8 cellular contexts compared by ENCODE assay signal in genomic region chr19:35775298-35776101, GRCh38. TPM values are rescaled to one million over a fixed set of nuclear protein-coding genes. Genes with fewer than 3 reads are reported as not detected.
DNase-seq lines count a peak whose midpoint lies in the region; ATAC-seq, FAIRE-seq and TF ChIP-seq lines count a peak whose summit lies in the region.

ARHGAP33 (plus strand) TSS chr19:35775564; CDS start chr19:35775659, 95 bp downstream.

- TF ChIP-seq CTCF in WERI-Rb-1 (IDR thresholded peaks at IDR 0.05; ENCODE audit: low read depth, low read length) (no peak), mammary epithelial cell (conservative IDR thresholded peaks at IDR 0.05 in 1 of 2, IDR thresholded peaks at IDR 0.05 in 1 of 2; ENCODE audit: extremely low read depth in 1 of 2, insufficient read depth in 1 of 2, low read depth in 1 of 2, low read length in 2 of 2) (no peak)

- DNase-seq in AG08396 (ENCODE audit: low spot score) (peak; percentile 99), NCI-H2227 treated with DMSO at 0.1 percent for 48 hours (lab: John Stamatoyannopoulos, UW) (peak; percentile 100), WERI-Rb-1 (peak; percentile 99), mammary epithelial cell (peak; percentile 93), iPS-NIHi7 (ENCODE audit: extremely low spot score) (peak; percentile 97), small intestine (peak; percentile 98)

- H3K4me3 ChIP-seq in WERI-Rb-1 (ENCODE audit: low read depth, low read length) (peak within 1 kb of the TSS; percentile 78), mammary epithelial cell (replicated peaks in 1 of 3; ENCODE audit: insufficient read depth in 1 of 3, low read depth in 2 of 3, low read length in 3 of 3) (peak within 1 kb of the TSS; percentile 35 to 70 (median 68)), small intestine (ENCODE audit: low read depth in 1 of 2, low read length in 2 of 2) (peak within 1 kb of the TSS; percentile 75 to 76)

- H3K36me3 ChIP-seq in WERI-Rb-1 (peaks cover 34% of the 10 kb centered on the region), mammary epithelial cell (ENCODE audit: insufficient read depth, low read length) (no peaks in the 10 kb centered on the region), small intestine (ENCODE audit: control insufficient read depth in 2 of 2, insufficient read depth in 2 of 2, low read length in 2 of 2) (peaks cover 0 to 4% of the 10 kb centered on the region in 2 donors)

- H2AFZ ChIP-seq in mammary epithelial cell (ENCODE audit: low read depth, low read length), result peak within 1 kb of the TSS; percentile 85

- CTCF ChIA-PET in mammary epithelial cell (lab: Charles Lee; ENCODE audit: low non-redundant PET), result no interaction called here

- no peaks in the 10 kb centered on the region for H3K27me3 ChIP-seq in WERI-Rb-1 (ENCODE audit: insufficient read depth, low read depth, severe bottlenecking)
- no peaks in the 10 kb centered on the region for H3K27me3 ChIP-seq in mammary epithelial cell (ENCODE audit: insufficient read depth, low read length)
- H3K27me3 ChIP-seq in small intestine (ENCODE audit: control insufficient read depth in 2 of 2, insufficient read depth in 2 of 2, low read length in 2 of 2), result no peaks in the 10 kb centered on the region

- peak within 1 kb of the TSS; percentile 98 for H3K4me2 ChIP-seq in mammary epithelial cell (ENCODE audit: insufficient read depth, low read depth, low read length)

- peak; percentile 67 for TF ChIP-seq POLR2A in GM18951 (IDR thresholded peaks at IDR 0.05; ENCODE audit: extremely low read depth, insufficient read depth, insufficient read length)

- 0% methylated on average over 9 of the region's 82 CpGs for WGBS in mammary epithelial cell (ENCODE audit: low coverage, missing lambda C conversion rate)
- 1% methylated on average over 19 to 82 of the region's 82 CpGs for WGBS in small intestine, 3 donors

- dilution Hi-C loops in mammary epithelial cell (cut with HindIII; ENCODE audit: low sequenced_read_pairs), result no loop called here

- BruUV-seq in mammary epithelial cell (replicated peaks; lab: Mats Ljungman, UMichigan), result no TSS peak

- no peak for FAIRE-seq in small intestine (lab: Jason Lieb, UNC)

- in situ Hi-C loops in GM18951 (cut with MboI; ENCODE audit: low sequenced_read_pairs, unreplicated experiment), result no loop called here
- in situ Hi-C loops in mammary epithelial cell (cut with MboI; ENCODE audit: low sequenced_read_pairs in 2 of 2), result no loop called here

- H3K4me1 ChIP-seq in mammary epithelial cell (ENCODE audit: insufficient read depth, low read length), result no peaks in the 10 kb centered on the region
- no peaks in the 10 kb centered on the region for H3K4me1 ChIP-seq in small intestine (ENCODE audit: control insufficient read depth in 2 of 2, insufficient read depth in 1 of 2, low read depth in 1 of 2, low read length in 1 of 2)

- H4K20me1 ChIP-seq in mammary epithelial cell (ENCODE audit: insufficient read depth, low read length), result no peaks in the 10 kb centered on the region

- intact Hi-C loops in mammary epithelial cell (cut with micrococcal nuclease), result loop anchor here (1.0 kb wide), 1 partner anchor 17 kb away; the partner anchor contains the start of gene PROSER3

- H3K9me3 ChIP-seq in WERI-Rb-1 (ENCODE audit: severe bottlenecking) (no peaks in the 10 kb centered on the region), mammary epithelial cell (replicated peaks; ENCODE audit: insufficient read depth, low read length) (no peaks in the 10 kb centered on the region), small intestine (ENCODE audit: control insufficient read depth, low read depth) (no peaks in the 10 kb centered on the region)

- ATAC-seq in HG03175 (IDR thresholded peaks at IDR 0.05; ENCODE audit: unreplicated experiment), result peak; percentile 93

- no peak within 1 kb of the TSS for H3K9ac ChIP-seq in mammary epithelial cell (ENCODE audit: insufficient read depth, low read length)

- H3K27ac ChIP-seq in WERI-Rb-1 (peak within 1 kb of the TSS; percentile 70), mammary epithelial cell (ENCODE audit: insufficient read depth, low read depth, low read length) (no peak within 1 kb of the TSS), small intestine (ENCODE audit: low read depth in 1 of 2, low read length in 1 of 2) (no peak within 1 kb of the TSS)

- H3K79me2 ChIP-seq in mammary epithelial cell (ENCODE audit: insufficient read depth, low read length), result no peaks in the 10 kb centered on the region

RNA-seq across cellular contexts. Expression of gene ARHGAP33, which starts in this region (rescaled TPM):
- 10 to 100 TPM in 1 of 2 donors, under 1 TPM in 1; 0.33 to 11.6 TPM for total RNA-seq in mammary epithelial cell
- 8.3 TPM for polyA plus RNA-seq in mammary epithelial cell
- polyA minus RNA-seq in mammary epithelial cell, result not detected
- polyA plus RNA-seq in small intestine, result 1 to 10 TPM; 1.1 to 7.4 (median 2.5) TPM
